Comparison of ENCODE assay signal across 1 cellular context in the genomic region with DNA sequence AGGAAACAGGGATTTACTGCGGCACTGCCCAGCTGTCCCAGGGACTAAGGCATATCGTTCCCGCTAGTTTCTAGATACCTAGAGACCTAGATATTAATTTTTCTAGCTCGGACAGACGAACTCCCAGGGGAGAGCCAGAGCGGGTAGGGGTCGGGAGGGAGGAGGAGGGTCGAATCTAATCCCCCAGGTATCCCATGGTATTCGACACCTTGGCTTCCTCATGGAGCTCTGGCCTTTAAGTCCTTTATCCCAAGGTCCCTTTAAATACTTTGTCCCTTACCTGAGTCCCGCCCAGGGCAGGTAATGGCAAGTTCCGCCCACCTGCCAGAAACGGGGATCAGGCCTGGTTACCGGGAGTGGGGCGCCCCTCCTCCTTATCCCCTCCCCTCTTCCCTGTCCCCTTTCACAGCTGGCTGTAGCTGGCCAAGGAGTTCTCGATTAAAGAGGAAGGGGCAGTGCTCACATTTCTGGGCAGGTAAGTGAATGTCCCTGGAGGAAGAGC.
TF ChIP-seq lines count a peak whose summit lies in the region.

Gene PRRG2, plus strand, starts transcription at position 310 of the 502 bp plus-strand sequence. CDS start 1,904 bp downstream, outside the sequence.

TF ChIP-seq in GM12878, 131 proteins besides CTCF, POLR2A, EP300 and RAD21 (continued from another document):
- no peak for TF ChIP-seq IRF4 (IDR thresholded peaks at IDR 0.05; ENCODE audit: low read depth, low read length)
- no peak for TF ChIP-seq PML (IDR thresholded peaks at IDR 0.05; ENCODE audit: low read length)
- no peak for TF ChIP-seq IKZF2 (IDR thresholded peaks at IDR 0.05)
- TF ChIP-seq YY1 (IDR thresholded peaks at IDR 0.05; ENCODE audit: low read depth, low read length) = no peak
- TF ChIP-seq SMAD1 (IDR thresholded peaks at IDR 0.05; ENCODE audit: low read depth, partially characterized antibody) = no peak
- no peak for TF ChIP-seq TCF7 (IDR thresholded peaks at IDR 0.05; ENCODE audit: borderline replicate concordance)
- TF ChIP-seq SRF (IDR thresholded peaks at IDR 0.05; ENCODE audit: low read depth in 2 of 2, low read length in 2 of 2) = no peak
- TF ChIP-seq, protein P1, sequence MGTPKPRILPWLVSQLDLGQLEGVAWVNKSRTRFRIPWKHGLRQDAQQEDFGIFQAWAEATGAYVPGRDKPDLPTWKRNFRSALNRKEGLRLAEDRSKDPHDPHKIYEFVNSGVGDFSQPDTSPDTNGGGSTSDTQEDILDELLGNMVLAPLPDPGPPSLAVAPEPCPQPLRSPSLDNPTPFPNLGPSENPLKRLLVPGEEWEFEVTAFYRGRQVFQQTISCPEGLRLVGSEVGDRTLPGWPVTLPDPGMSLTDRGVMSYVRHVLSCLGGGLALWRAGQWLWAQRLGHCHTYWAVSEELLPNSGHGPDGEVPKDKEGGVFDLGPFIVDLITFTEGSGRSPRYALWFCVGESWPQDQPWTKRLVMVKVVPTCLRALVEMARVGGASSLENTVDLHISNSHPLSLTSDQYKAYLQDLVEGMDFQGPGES (IDR thresholded peaks at IDR 0.05) = no peak
TF ChIP-seq in GM12878: peak in this region for 0.
